ENCODE assay signal across 27 cellular contexts in genomic region chr20:15925376-15925775, GRCh38.
"Had no signal": no experiment of that assay in that cellular context is flagged by ENCODE, and none has a peak within 500 bp of the region (broad histone marks: within the 10 kb centered on the region; RNA-seq: fewer than 3 reads in every experiment).

No MANE protein-coding gene starts in this region.

- H3K4me3 ChIP-seq: neural progenitor cell, ovary, psoas muscle, right lobe of liver, skin epidermis, smooth muscle cell, spleen, stomach, thoracic aorta, thyroid gland, tibial nerve, upper lobe of left lung, vagina had no signal

- H3K27ac ChIP-seq: neural progenitor cell, ovary, parathyroid adenoma, psoas muscle, right lobe of liver, skin epidermis, spleen, stomach, thoracic aorta, thyroid gland, tibial nerve, upper lobe of left lung, vagina had no signal

- H3K27me3 ChIP-seq: neural progenitor cell, ovary, right lobe of liver, spleen, stomach, thyroid gland, tibial nerve, upper lobe of left lung, vagina had no signal

- DNase-seq: natural killer cell; occipital lobe; ovary; posterior cingulate gyrus; psoas muscle; right cardiac atrium; right lobe of liver; spleen; stimulated activated CD4-positive, alpha-beta T cell treated with anti-CD3 and anti-CD28 coated beads, Interleukin-12 subunit alpha, Interleukin-12 subunit beta, amount 100 ng/mL, for 4 hours; stimulated activated CD4-positive, alpha-beta T cell treated with anti-CD3 and anti-CD28 coated beads, Interleukin-2, amount 100 ng/mL, for 24 hours; stimulated activated CD4-positive, alpha-beta T cell treated with anti-CD3 and anti-CD28 coated beads, Interleukin-2, amount 100 ng/mL, for 48 hours; stimulated activated CD4-positive, alpha-beta T cell treated with anti-CD3 and anti-CD28 coated beads, Interleukin-4, amount 100 ng/mL, for 24 hours; stimulated activated naive B cell treated with anti-CD40 and anti-IgM and Interleukin-4, amounts not matched to agents 10 μg/mL and 1 μg/mL and 100 μg/mL, for 72 hours; stimulated activated naive CD4-positive, alpha-beta T cell treated with Interleukin-2 at 50 U/mL for 16 hours; stomach; thyroid gland; trophoblast cell; upper lobe of left lung had no signal

- H3K9me3 ChIP-seq: ovary, psoas muscle, right lobe of liver, thoracic aorta, thyroid gland, upper lobe of left lung, vagina had no signal

- H3K4me1 ChIP-seq: neural progenitor cell, psoas muscle, right lobe of liver, thyroid gland, vagina had no signal

- H3K36me3 ChIP-seq: neural progenitor cell, ovary, right lobe of liver, spleen, stomach, thoracic aorta, thyroid gland, tibial nerve, upper lobe of left lung, vagina had no signal

- H3K9ac ChIP-seq: neural progenitor cell, parathyroid adenoma had no signal

- ATAC-seq: natural killer cell; psoas muscle; right cardiac atrium; right lobe of liver; stimulated activated effector memory CD8-positive, alpha-beta T cell treated with anti-CD3 and anti-CD28 coated beads, Interleukin-12 subunit alpha, Interleukin-12 subunit beta, amount 100 ng/mL, for 72 hours; stimulated activated naive B cell treated with anti-CD40 and anti-IgM and Interleukin-4, amounts not matched to agents 10 μg/mL and 1 μg/mL and 100 μg/mL, for 72 hours had no signal

- FAIRE-seq: urothelium cell line had no signal

- H3K79me2 ChIP-seq: parathyroid adenoma had no signal

- H3K4me2 ChIP-seq: neural progenitor cell, smooth muscle cell had no signal

- H2AFZ ChIP-seq: neural progenitor cell, parathyroid adenoma had no signal
